Comparison of ENCODE assay signal across 8 cellular contexts in the genomic region with DNA sequence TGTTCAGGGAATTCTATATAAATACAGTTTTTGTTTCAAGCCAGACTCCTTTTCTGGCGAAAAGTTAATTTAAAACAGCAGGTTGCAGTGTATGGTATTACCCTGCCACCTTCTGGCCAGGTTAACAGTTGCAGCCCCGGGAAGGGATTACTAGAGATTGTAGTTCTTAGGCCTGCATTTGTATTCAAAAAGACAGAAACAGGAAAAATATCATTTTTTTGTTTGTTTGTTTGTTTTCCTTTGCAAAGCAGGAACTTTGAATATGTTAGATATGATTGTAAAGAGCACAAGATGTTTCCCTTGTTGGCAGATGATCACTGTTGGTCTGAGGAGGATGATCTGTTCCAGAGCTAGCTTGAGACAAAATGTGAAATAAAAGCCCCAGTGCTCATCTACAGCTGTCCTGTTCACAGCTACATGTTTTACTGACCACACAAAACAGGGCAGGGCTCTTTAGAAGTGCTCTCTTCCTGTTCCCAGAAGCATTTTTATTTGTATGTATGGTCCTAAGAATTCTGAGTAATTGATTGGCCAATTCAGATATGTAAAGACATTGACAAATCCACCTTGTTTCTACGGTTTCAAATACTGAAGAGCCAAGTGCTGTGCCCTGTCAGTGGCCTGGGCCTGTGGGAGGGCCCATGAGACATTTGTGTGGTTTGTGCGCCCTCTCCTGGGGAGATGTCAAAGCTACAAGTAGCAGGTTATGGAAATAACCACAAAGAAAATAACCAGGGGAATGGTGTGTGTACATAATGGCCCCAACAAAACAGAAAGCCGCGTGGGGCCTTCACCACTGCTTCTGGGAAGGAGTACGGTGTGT. TPM values are rescaled to one million over a fixed set of nuclear protein-coding genes. Genes with fewer than 3 reads are reported as not detected.
DNase-seq lines count a peak whose midpoint lies in the region; ATAC-seq and TF ChIP-seq lines count a peak whose summit lies in the region.

No MANE protein-coding gene starts in this region.

- intact Hi-C loops in left colon (cut with DNase I, micrococcal nuclease): loop anchor here in 1 of 2 donors (5.0 kb wide), 1 partner anchor 325 kb away; no protein-coding TSS in a partner anchor

- CTCF ChIA-PET in AG04450 (lab: Charles Lee): interaction anchor here (0.5 to 7.4 kb wide), 60 partner anchors 8 to 606 kb away, joined by 3 to 180 read pairs (median 5); a partner anchor contains a TSS

- peak overlapping the region; percentile 90 for H3K27ac Mint-ChIP-seq in chondrocyte (ENCODE audit: unreplicated experiment)

- POLR2A ChIA-PET in AG04450 (lab: Yijun Ruan, JAX): interaction anchor here (0.6 to 1.3 kb wide), 3 partner anchors 113 to 455 kb away, joined by 4 to 6 read pairs (median 4); a partner anchor contains a TSS

- no peak overlapping the region for H3K4me3 ChIP-seq in AG04450 (ENCODE audit: low read depth, low read length)

- H3K27ac ChIP-seq in AG04450 (ENCODE audit: low read depth, low read length): no peak overlapping the region

- H3K9me3 Mint-ChIP-seq in chondrocyte (ENCODE audit: low read depth): no peaks in the 10 kb centered on the region

- TF ChIP-seq CTCF in AG04450 (IDR thresholded peaks at IDR 0.05; ENCODE audit: low read depth, low read length) (peak; percentile 84), chondrocyte (IDR thresholded peaks at IDR 0.05) (peak; percentile 81)

- peaks cover 20% of the 10 kb centered on the region for H3K36me3 Mint-ChIP-seq in chondrocyte (ENCODE audit: low read depth)

- peak; percentile 62 for DNase-seq in AG04450 (ENCODE audit: low read depth, low spot score)
- DNase-seq in NCI-H2227 (lab: John Stamatoyannopoulos, UW; ENCODE audit: unreplicated experiment): peak; percentile 72
- DNase-seq in activated CD4-positive, alpha-beta T cell treated with anti-CD3 and anti-CD28 coated beads for 24 hours (ENCODE audit: low read depth in 2 of 2): peak; percentile 62 to 73
- DNase-seq in chondrocyte (ENCODE audit: low spot score): peak; percentile 81
- DNase-seq in left colon: peak; percentile 72 to 85
- DNase-seq in stimulated activated CD4-positive, alpha-beta T cell treated with anti-CD3 and anti-CD28 coated beads, Interleukin-4, amount 100 ng/mL, for 1 hour: peak; percentile 72

- H3K4me1 Mint-ChIP-seq in chondrocyte (ENCODE audit: low read depth): peaks cover 10% of the 10 kb centered on the region

- ATAC-seq in GM18861 (IDR thresholded peaks at IDR 0.05; ENCODE audit: unreplicated experiment) (peak; percentile 91), HG03066 (IDR thresholded peaks at IDR 0.05; ENCODE audit: low read depth, unreplicated experiment) (peak; percentile 93), left colon (peak; percentile 87)

- H3K27me3 ChIP-seq in AG04450 (ENCODE audit: control insufficient read depth, insufficient read depth, low read length): no peaks in the 10 kb centered on the region

- H3K4me3 Mint-ChIP-seq in chondrocyte (ENCODE audit: unreplicated experiment): no peak overlapping the region

- no peaks in the 10 kb centered on the region for H3K9me3 ChIP-seq in AG04450 (ENCODE audit: control insufficient read depth, insufficient read depth, low read length)

- no peaks in the 10 kb centered on the region for H3K27me3 Mint-ChIP-seq in chondrocyte (ENCODE audit: low read depth)

RNA-seq across cellular contexts. Expression of a gene that starts 57.9 kb away (rescaled TPM):
- polyA plus RNA-seq in AG04450 (2011; rRNA removed): not detected in 2 replicates
- not detected in 2 replicates for polyA minus RNA-seq in AG04450 (2011; rRNA and poly(A)+ RNA removed)
- total RNA-seq in chondrocyte: not detected in 3 replicates
- not detected for total RNA-seq in left colon
